9 cellular contexts compared by ENCODE assay signal in genomic region chr1:228648647-228649383, GRCh38.
DNase-seq lines count a peak whose midpoint lies in the region; ATAC-seq and TF ChIP-seq lines count a peak whose summit lies in the region.
"Had no signal": no experiment of that assay in that cellular context is flagged by ENCODE, and none has a peak within 500 bp of the region (broad histone marks: within the 10 kb centered on the region; RNA-seq: fewer than 3 reads in every experiment).

No MANE protein-coding gene starts in this region.

- no peak for ATAC-seq in activated CD8-positive, alpha-beta T cell treated with anti-CD3 and anti-CD28 coated beads for 36 hours
- no peak for ATAC-seq in GM19452 (IDR thresholded peaks at IDR 0.05; ENCODE audit: unreplicated experiment)
- ATAC-seq in GM18511 (IDR thresholded peaks at IDR 0.05; ENCODE audit: unreplicated experiment) = no peak

- POLR2A ChIA-PET in activated CD8-positive, alpha-beta T cell treated with anti-CD3 and anti-CD28 coated beads for 36 hours (lab: Charles Lee) = no interaction called here

- intact Hi-C loops in Calu3 (cut with micrococcal nuclease; ENCODE audit: unreplicated experiment) = no loop called here
- intact Hi-C loops in activated CD8-positive, alpha-beta T cell treated with anti-CD3 and anti-CD28 coated beads for 36 hours (cut with micrococcal nuclease) = no loop called here

- H3K27me3 Mint-ChIP-seq in Calu3 (ENCODE audit: unreplicated experiment) = peaks cover 34% of the 10 kb centered on the region
- H3K27me3 Mint-ChIP-seq in activated CD8-positive, alpha-beta T cell treated with anti-CD3 and anti-CD28 coated beads for 36 hours = peaks cover 56% of the 10 kb centered on the region

- no TSS peak for BruUV-seq in Calu3 (replicated peaks; lab: Mats Ljungman, UMichigan)

- TF ChIP-seq CTCF in 22Rv1 (IDR thresholded peaks at IDR 0.05) (no peak), Calu3 (IDR thresholded peaks at IDR 0.05; ENCODE audit: unreplicated experiment) (no peak)
- no peak for TF ChIP-seq CTCF in activated CD8-positive, alpha-beta T cell treated with anti-CD3 and anti-CD28 coated beads for 36 hours (IDR thresholded peaks at IDR 0.05)

- H3K4me1 Mint-ChIP-seq in Calu3 (ENCODE audit: low read depth, unreplicated experiment) = peaks cover 29% of the 10 kb centered on the region
- H3K4me1 Mint-ChIP-seq in activated CD8-positive, alpha-beta T cell treated with anti-CD3 and anti-CD28 coated beads for 36 hours (ENCODE audit: low read depth) = peaks cover 24% of the 10 kb centered on the region

- H3K36me3 Mint-ChIP-seq in Calu3 (ENCODE audit: insufficient read depth, unreplicated experiment) = peaks cover 29% of the 10 kb centered on the region
- no peaks in the 10 kb centered on the region for H3K36me3 Mint-ChIP-seq in activated CD8-positive, alpha-beta T cell treated with anti-CD3 and anti-CD28 coated beads for 36 hours (ENCODE audit: low read depth)

- peak overlapping the region; percentile 41 for H3K27ac Mint-ChIP-seq in Calu3 (ENCODE audit: unreplicated experiment)
- H3K27ac Mint-ChIP-seq in activated CD8-positive, alpha-beta T cell treated with anti-CD3 and anti-CD28 coated beads for 36 hours = no peak overlapping the region

- peak overlapping the region; percentile 76 for H3K4me3 Mint-ChIP-seq in Calu3 (ENCODE audit: low read depth, unreplicated experiment)
- H3K4me3 Mint-ChIP-seq in activated CD8-positive, alpha-beta T cell treated with anti-CD3 and anti-CD28 coated beads for 36 hours = peak overlapping the region; percentile 85

- DNase-seq in Calu3 (no peak), islet precursor cell (peak; percentile 52), NCI-H510A (lab: John Stamatoyannopoulos, UW) (no peak)
- no peak for DNase-seq in activated CD8-positive, alpha-beta T cell treated with anti-CD3 and anti-CD28 coated beads for 36 hours
- no peak for DNase-seq in activated CD4-positive, CD25-positive, alpha-beta regulatory T cell (lab: John Stamatoyannopoulos, UW)

- H3K27ac ChIP-seq in 22Rv1 = peak overlapping the region; percentile 98
- H3K27ac ChIP-seq: gastroesophageal sphincter had no signal

- CTCF ChIA-PET in Calu3 (lab: Charles Lee) = interaction anchor here (0.6 kb wide), 1 partner anchor 621 kb away, joined by 4 read pairs; no protein-coding TSS in a partner anchor
- CTCF ChIA-PET in activated CD8-positive, alpha-beta T cell treated with anti-CD3 and anti-CD28 coated beads for 36 hours (lab: Charles Lee) = no interaction called here

- H3K9me3 Mint-ChIP-seq in Calu3 (ENCODE audit: low read depth, unreplicated experiment) = no peaks in the 10 kb centered on the region
- no peaks in the 10 kb centered on the region for H3K9me3 Mint-ChIP-seq in activated CD8-positive, alpha-beta T cell treated with anti-CD3 and anti-CD28 coated beads for 36 hours
